8 cellular contexts compared by ENCODE assay signal in the genomic region with DNA sequence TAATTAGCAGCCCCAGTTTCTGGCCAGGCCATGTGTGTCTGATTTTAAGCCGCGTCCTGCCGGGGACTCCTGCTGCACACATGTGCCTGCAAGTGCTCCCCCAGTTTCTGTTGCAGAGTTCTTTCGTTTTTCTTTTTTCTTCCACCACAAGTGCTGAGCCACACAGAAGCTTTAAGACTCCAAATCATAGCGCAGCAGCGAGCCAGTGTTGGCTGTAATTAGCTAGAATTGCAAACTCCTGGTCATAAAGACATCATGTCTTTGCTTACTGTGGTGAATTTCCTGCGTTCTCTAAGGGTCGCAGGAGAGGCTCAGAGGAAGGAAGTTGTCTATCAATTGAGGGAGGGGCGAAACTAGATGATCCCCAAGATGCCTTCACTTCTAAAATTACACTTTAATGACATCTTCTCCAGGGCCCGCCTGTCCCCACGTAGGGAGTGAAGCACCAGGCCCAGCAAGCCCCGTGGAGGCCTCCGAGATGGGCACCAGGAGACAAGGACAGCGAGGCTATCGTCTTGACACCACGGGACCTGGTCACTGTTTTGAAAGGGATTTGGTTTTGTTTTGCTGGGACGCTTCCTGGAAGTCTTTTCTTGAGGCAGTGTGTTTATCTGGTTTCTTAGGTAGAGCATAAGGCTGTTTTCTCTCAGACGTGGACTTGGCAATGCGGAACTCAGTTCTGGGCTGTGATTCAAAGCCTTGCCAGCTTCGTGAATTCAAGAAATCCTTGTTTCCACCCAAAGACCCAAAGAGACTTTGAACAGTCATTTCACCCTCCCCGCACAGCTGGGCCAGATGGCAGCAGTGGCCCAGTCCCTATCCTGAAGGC.
DNase-seq lines count a peak whose midpoint lies in the region; ATAC-seq and TF ChIP-seq lines count a peak whose summit lies in the region.

No MANE protein-coding gene starts in this region.

- ATAC-seq in GM18907 (IDR thresholded peaks at IDR 0.05; ENCODE audit: unreplicated experiment) (peak; percentile 85), HG02884 (IDR thresholded peaks at IDR 0.05; ENCODE audit: unreplicated experiment) (peak; percentile 78), lower lobe of right lung (peak in 1 of 2 donors; percentile 27), PC-3 (no peak)

- H3K4me2 ChIP-seq in PC-3 (ENCODE audit: low read length), result no peak overlapping the region

- no peaks in the 10 kb centered on the region for H3K9me2 ChIP-seq in PC-3 (replicated peaks; ENCODE audit: low read length)

- POLR2A ChIA-PET in PC-3 (lab: Charles Lee; ENCODE audit: unreplicated experiment), result no interaction called here

- H4K20me1 ChIP-seq in PC-3 (ENCODE audit: low read length), result no peaks in the 10 kb centered on the region

- H3K27ac ChIP-seq in lower lobe of right lung (peak overlapping the region; percentile 73), PC-3 (ENCODE audit: low read length) (no peak overlapping the region)

- no peak overlapping the region for H2AFZ ChIP-seq in PC-3 (ENCODE audit: low read length)

- H3F3A ChIP-seq in PC-3 (ENCODE audit: low read length, unreplicated experiment), result no peaks in the 10 kb centered on the region

- H3K4me3 ChIP-seq in lower lobe of right lung (peak overlapping the region; percentile 7), PC-3 (ENCODE audit: low read length) (no peak overlapping the region)

- TF ChIP-seq CTCF in lower lobe of right lung (IDR thresholded peaks at IDR 0.05), result no peak
- no peak for TF ChIP-seq CTCF in PC-3 (conservative IDR thresholded peaks at IDR 0.05; ENCODE audit: low read depth, low read length)

- H3K27me3 ChIP-seq in lower lobe of right lung (ENCODE audit: low read depth), result no peaks in the 10 kb centered on the region
- no peaks in the 10 kb centered on the region for H3K27me3 ChIP-seq in PC-3 (ENCODE audit: low read length)

- no peak overlapping the region for H3K9ac ChIP-seq in PC-3 (ENCODE audit: low read length)

- H3K9me3 ChIP-seq in lower lobe of right lung, result no peaks in the 10 kb centered on the region
- no peaks in the 10 kb centered on the region for H3K9me3 ChIP-seq in PC-3 (ENCODE audit: low read length)

- BruUV-seq in PC-3 (replicated peaks; lab: Mats Ljungman, UMichigan), result no TSS peak

- peak; percentile 51 to 63 for DNase-seq in activated CD4-positive, alpha-beta T cell treated with anti-CD3 and anti-CD28 coated beads, Interleukin-2, amount 50 U/mL, for 48 hours
- DNase-seq in lower lobe of right lung (no peak), T-helper 9 cell (no peak), 8988T (no peak), PC-3 (no peak), NCI-H2227 (lab: John Stamatoyannopoulos, UW; ENCODE audit: unreplicated experiment) (no peak)

- CTCF ChIA-PET in PC-3 (lab: Charles Lee), result no interaction called here

- H3K79me2 ChIP-seq in PC-3 (ENCODE audit: low read length), result peaks cover 33% of the 10 kb centered on the region

- H3K4me1 ChIP-seq in lower lobe of right lung, result peaks cover 32% of the 10 kb centered on the region
- H3K4me1 ChIP-seq in PC-3 (ENCODE audit: insufficient read depth, low read length), result peaks cover 37% of the 10 kb centered on the region

- H3K36me3 ChIP-seq in lower lobe of right lung, result no peaks in the 10 kb centered on the region
- H3K36me3 ChIP-seq in PC-3 (ENCODE audit: low read depth, low read length), result no peaks in the 10 kb centered on the region

- intact Hi-C loops in lower lobe of right lung (cut with DNase I), result no loop called here
- intact Hi-C loops in PC-3 (cut with micrococcal nuclease), result no loop called here

Comparison
In these comparisons a context has a peak if more than half of its experiments do, and no peak if none do; other contexts are left out.
1. DNase-seq: peak in activated CD4-positive, alpha-beta T cell treated with anti-CD3 and anti-CD28 coated beads, Interleukin-2, amount 50 U/mL, for 48 hours (2 of 2); none in lower lobe of right lung (single experiment), T-helper 9 cell (single experiment), 8988T (single experiment), PC-3 (single experiment) and NCI-H2227 (single experiment).